Comparison of ENCODE assay signal across 18 cellular contexts in genomic region chr9:17735859-17736258, GRCh38.
A peak's percentile ranks its signal among the peaks of the same experiment; 100 is the strongest.
DNase-seq lines count a peak whose midpoint lies in the region; ATAC-seq and TF ChIP-seq lines count a peak whose summit lies in the region.
"Had no signal": no experiment of that assay in that cellular context is flagged by ENCODE, and none has a peak within 500 bp of the region (broad histone marks: within the 10 kb centered on the region; RNA-seq: fewer than 3 reads in every experiment).

No MANE protein-coding gene starts in this region.

- peaks cover 7% of the 10 kb centered on the region for H3K4me1 Mint-ChIP-seq in Caco-2 (ENCODE audit: low read depth, unreplicated experiment)
- H3K4me1 Mint-ChIP-seq: B cell had no signal

- H3K9me3 ChIP-seq in Caco-2 (no peaks in the 10 kb centered on the region), hepatocyte (ENCODE audit: low read depth) (no peaks in the 10 kb centered on the region)
- H3K9me3 ChIP-seq: A549; BLaER1 treated with 17β-estradiol and CSF1 and Interleukin-3, amounts not matched to agents 10 nM and 100 nM had no signal

- H3K9me2 ChIP-seq in hepatocyte (replicated peaks; ENCODE audit: insufficient read depth), result no peaks in the 10 kb centered on the region

- H3K4me3 Mint-ChIP-seq in Caco-2 (ENCODE audit: unreplicated experiment), result no peak overlapping the region
- H3K4me3 Mint-ChIP-seq: B cell; CD4-positive, alpha-beta T cell; CD8-positive, alpha-beta T cell had no signal

- no peaks in the 10 kb centered on the region for H3K27me3 Mint-ChIP-seq in Caco-2 (ENCODE audit: insufficient read depth, unreplicated experiment)
- H3K27me3 Mint-ChIP-seq: B cell; CD4-positive, alpha-beta T cell had no signal

- H3K4me3 ChIP-seq in Caco-2 (ENCODE audit: low read depth, low read length) (no peak overlapping the region), hepatocyte (no peak overlapping the region)
- H3K4me3 ChIP-seq: A549; BLaER1 treated with 17β-estradiol and CSF1 and Interleukin-3, amounts not matched to agents 10 nM and 100 nM; GM12878 had no signal

- no TSS peak for BruUV-seq in Caco-2 (replicated peaks; lab: Mats Ljungman, UMichigan)

- intact Hi-C loops in Caco-2 (cut with micrococcal nuclease; ENCODE audit: unreplicated experiment), result no loop called here

- H3K27me3 ChIP-seq in Caco-2 (replicated peaks; ENCODE audit: control insufficient read depth, insufficient read depth, low read length) (no peaks in the 10 kb centered on the region), hepatocyte (no peaks in the 10 kb centered on the region)
- H3K27me3 ChIP-seq: BLaER1 treated with 17β-estradiol and CSF1 and Interleukin-3, amounts not matched to agents 10 nM and 100 nM had no signal

- peaks cover 10% of the 10 kb centered on the region for H3K9me3 Mint-ChIP-seq in Caco-2 (ENCODE audit: unreplicated experiment)

- peak overlapping the region; percentile 57 for H3K27ac ChIP-seq in hepatocyte
- H3K27ac ChIP-seq: 22Rv1; A549; BLaER1 treated with 17β-estradiol and CSF1 and Interleukin-3, amounts not matched to agents 10 nM and 100 nM; C4-2B had no signal

- POLR2A ChIA-PET in Caco-2 (lab: Charles Lee), result no interaction called here

- H3K36me3 Mint-ChIP-seq in Caco-2 (ENCODE audit: insufficient read depth, unreplicated experiment), result no peaks in the 10 kb centered on the region
- H3K36me3 Mint-ChIP-seq: CD8-positive, alpha-beta T cell had no signal

- H3K4me2 ChIP-seq in hepatocyte, result no peak overlapping the region
- H3K4me2 ChIP-seq: A549; BLaER1 treated with 17β-estradiol and CSF1 and Interleukin-3, amounts not matched to agents 10 nM and 100 nM had no signal

- TF ChIP-seq CTCF in Caco-2 (IDR thresholded peaks at IDR 0.05; ENCODE audit: insufficient read depth in 1 of 2, low read depth in 1 of 2, low read length in 1 of 2, severe bottlenecking in 1 of 2, unreplicated experiment in 1 of 2) (no peak), hepatocyte (IDR thresholded peaks at IDR 0.05; ENCODE audit: poor library complexity) (no peak)

- no peaks in the 10 kb centered on the region for H3K36me3 ChIP-seq in Caco-2 (ENCODE audit: control insufficient read depth, insufficient read depth, low read length)
- no peaks in the 10 kb centered on the region for H3K36me3 ChIP-seq in hepatocyte (replicated peaks; ENCODE audit: insufficient read depth, low read depth)
- H3K36me3 ChIP-seq: BLaER1 treated with 17β-estradiol and CSF1 and Interleukin-3, amounts not matched to agents 10 nM and 100 nM had no signal

- peak overlapping the region; percentile 60 for H3K27ac Mint-ChIP-seq in Caco-2 (ENCODE audit: unreplicated experiment)
- H3K27ac Mint-ChIP-seq: B cell; CD4-positive, alpha-beta T cell; CD8-positive, alpha-beta T cell had no signal

- in situ Hi-C loops in G401 (cut with HindIII; ENCODE audit: low sequenced_read_pairs), result no loop called here

- no peak for ATAC-seq in HG02884 (IDR thresholded peaks at IDR 0.05; ENCODE audit: unreplicated experiment)
- no peak for ATAC-seq in HG02798 (IDR thresholded peaks at IDR 0.05; ENCODE audit: poor library complexity, unreplicated experiment)
- ATAC-seq: A549; CD8-positive, alpha-beta T cell; GM12878 had no signal

- 86% methylated on average over 3 of the region's 3 CpGs for WGBS in hepatocyte (ENCODE audit: low lambda C conversion rate, missing lambda C conversion rate)

- H3K4me1 ChIP-seq in Caco-2 (peaks cover 6% of the 10 kb centered on the region; the same call in 1 of the 2 replicates), hepatocyte (ENCODE audit: insufficient read depth) (peaks cover 9% of the 10 kb centered on the region)
- H3K4me1 ChIP-seq: A549; BLaER1 treated with 17β-estradiol and CSF1 and Interleukin-3, amounts not matched to agents 10 nM and 100 nM had no signal

- no peaks in the 10 kb centered on the region for H4K20me1 ChIP-seq in hepatocyte (ENCODE audit: insufficient read depth, poor library complexity, severe bottlenecking)
- H4K20me1 ChIP-seq: BLaER1 treated with 17β-estradiol and CSF1 and Interleukin-3, amounts not matched to agents 10 nM and 100 nM had no signal

- CTCF ChIA-PET in Caco-2 (lab: Charles Lee), result interaction anchor here (0.6 kb wide), 1 partner anchor 1217 kb away, joined by 3 read pairs; no protein-coding TSS in a partner anchor

- DNase-seq in DMS 273 (lab: John Stamatoyannopoulos, UW; ENCODE audit: unreplicated experiment) (peak; percentile 10), DMS 273 treated with DMSO at 0.1 percent for 48 hours (lab: John Stamatoyannopoulos, UW) (no peak), Caco-2 (no peak), G401 (ENCODE audit: low spot score) (peak; percentile 51), hepatocyte (ENCODE audit: low spot score) (no peak)
- DNase-seq: AML-193; CD4-positive, alpha-beta T cell; CD8-positive, alpha-beta T cell; DMS79 treated with DMSO at 0.1 percent for 48 hours; GDM1 had no signal

- H3K79me2 ChIP-seq in hepatocyte, result no peaks in the 10 kb centered on the region

- no peak overlapping the region for H2AFZ ChIP-seq in hepatocyte

Comparison
In these comparisons a context has a peak if more than half of its experiments do, and no peak if none do; other contexts are left out.
1. DNase-seq: peak in DMS 273 (single experiment) and G401 (single experiment); none in DMS 273 treated with DMSO at 0.1 percent for 48 hours (single experiment), Caco-2 (0 of 2) and hepatocyte (single experiment).